Comparison of ENCODE assay signal across 30 cellular contexts in genomic region chr2:71962350-71962749, GRCh38.
"Had no signal": no experiment of that assay in that cellular context is flagged by ENCODE, and none has a peak within 500 bp of the region (broad histone marks: within the 10 kb centered on the region; RNA-seq: fewer than 3 reads in every experiment).

No MANE protein-coding gene starts in this region.

- DNase-seq: naive thymus-derived CD4-positive, alpha-beta T cell; natural killer cell; occipital lobe; ovary; posterior cingulate gyrus; psoas muscle; right cardiac atrium; right lobe of liver; spleen; stimulated activated CD4-positive, alpha-beta T cell treated with anti-CD3 and anti-CD28 coated beads, Interleukin-12 subunit alpha, Interleukin-12 subunit beta, amount 100 ng/mL, for 4 hours; stimulated activated CD4-positive, alpha-beta T cell treated with anti-CD3 and anti-CD28 coated beads, Interleukin-1b, Interleukin-23, amount 100 ng/mL, for 48 hours; stimulated activated CD4-positive, alpha-beta T cell treated with anti-CD3 and anti-CD28 coated beads, Interleukin-4, amount 100 ng/mL, for 1 hour; stimulated activated CD4-positive, alpha-beta T cell treated with anti-CD3 and anti-CD28 coated beads, Interleukin-4, amount 100 ng/mL, for 4 hours; stimulated activated CD8-positive, alpha-beta memory T cell treated with anti-CD3 and anti-CD28 coated beads, Interleukin-4, amount 100 ng/mL, for 48 hours; stimulated activated naive CD4-positive, alpha-beta T cell; stimulated activated naive CD8-positive, alpha-beta T cell treated with anti-CD3 and anti-CD28 coated beads, Interleukin-15, amount 100 ng/mL, for 72 hours; stimulated activated naive CD8-positive, alpha-beta T cell treated with anti-CD3 and anti-CD28 coated beads, Interleukin-15, Interleukin-2, amounts not matched to agents 100 U/mL and 50 U/mL, for 24 hours; substantia nigra; testis; tibial artery; transverse colon; upper lobe of left lung had no signal

- H3K4me3 Mint-ChIP-seq: naive thymus-derived CD4-positive, alpha-beta T cell; natural killer cell; nephron; stimulated activated memory B cell treated with anti-CD40 and anti-IgM and Interleukin-4, amounts not matched to agents 10 μg/mL and 1 μg/mL and 100 μg/mL, for 72 hours; stimulated activated naive CD8-positive, alpha-beta T cell treated with anti-CD3 and anti-CD28 coated beads, Interleukin-15, amount 100 ng/mL, for 72 hours had no signal

- H3K36me3 Mint-ChIP-seq: naive thymus-derived CD4-positive, alpha-beta T cell; natural killer cell; stimulated activated memory B cell treated with anti-CD40 and anti-IgM and Interleukin-4, amounts not matched to agents 10 μg/mL and 1 μg/mL and 100 μg/mL, for 72 hours had no signal

- H3K36me3 ChIP-seq: ovary, right lobe of liver, spleen, suprapubic skin, tibial artery, transverse colon, upper lobe of left lung, vagina had no signal

- H3K4me3 ChIP-seq: ovary, psoas muscle, right lobe of liver, skin epidermis, smooth muscle cell, spleen, suprapubic skin, testis, tibial artery, transverse colon, upper lobe of left lung, vagina had no signal

- H3K9me3 ChIP-seq: ovary, testis had no signal

- H3K27ac ChIP-seq: ovary, parathyroid adenoma, psoas muscle, right lobe of liver, skin epidermis, spleen, suprapubic skin, testis, tibial artery, transverse colon, upper lobe of left lung, vagina had no signal

- H2AFZ ChIP-seq: parathyroid adenoma had no signal

- H3K9ac ChIP-seq: parathyroid adenoma had no signal

- H3K79me2 ChIP-seq: parathyroid adenoma had no signal

- H3K27ac Mint-ChIP-seq: naive thymus-derived CD4-positive, alpha-beta T cell; natural killer cell; nephron; progenitor cell of endocrine pancreas; stimulated activated memory B cell treated with anti-CD40 and anti-IgM and Interleukin-4, amounts not matched to agents 10 μg/mL and 1 μg/mL and 100 μg/mL, for 72 hours; stimulated activated naive CD8-positive, alpha-beta T cell treated with anti-CD3 and anti-CD28 coated beads, Interleukin-15, amount 100 ng/mL, for 72 hours had no signal

- H3K4me1 ChIP-seq: parathyroid adenoma, psoas muscle, right lobe of liver, spleen, suprapubic skin, testis, tibial artery, upper lobe of left lung, vagina had no signal

- H3K4me2 ChIP-seq: smooth muscle cell had no signal

- H3K27me3 Mint-ChIP-seq: progenitor cell of endocrine pancreas; stimulated activated naive CD8-positive, alpha-beta T cell treated with anti-CD3 and anti-CD28 coated beads, Interleukin-15, amount 100 ng/mL, for 72 hours had no signal

- H3K4me1 Mint-ChIP-seq: naive thymus-derived CD4-positive, alpha-beta T cell; natural killer cell; stimulated activated memory B cell treated with anti-CD40 and anti-IgM and Interleukin-4, amounts not matched to agents 10 μg/mL and 1 μg/mL and 100 μg/mL, for 72 hours; stimulated activated naive CD8-positive, alpha-beta T cell treated with anti-CD3 and anti-CD28 coated beads, Interleukin-15, amount 100 ng/mL, for 72 hours had no signal

- ATAC-seq: naive thymus-derived CD4-positive, alpha-beta T cell; natural killer cell; right lobe of liver; stimulated activated memory B cell treated with anti-CD40 and anti-IgM and Interleukin-4, amounts not matched to agents 10 μg/mL and 1 μg/mL and 100 μg/mL, for 72 hours; stimulated activated naive CD8-positive, alpha-beta T cell treated with anti-CD3 and anti-CD28 coated beads, Interleukin-15, amount 100 ng/mL, for 72 hours; stimulated activated naive CD8-positive, alpha-beta T cell treated with anti-CD3 and anti-CD28 coated beads, Interleukin-15, Interleukin-2, amounts not matched to agents 100 U/mL and 50 U/mL, for 24 hours had no signal

- H3K27me3 ChIP-seq: ovary, right lobe of liver, suprapubic skin, testis, transverse colon, upper lobe of left lung, vagina had no signal
